In the genomic region with DNA sequence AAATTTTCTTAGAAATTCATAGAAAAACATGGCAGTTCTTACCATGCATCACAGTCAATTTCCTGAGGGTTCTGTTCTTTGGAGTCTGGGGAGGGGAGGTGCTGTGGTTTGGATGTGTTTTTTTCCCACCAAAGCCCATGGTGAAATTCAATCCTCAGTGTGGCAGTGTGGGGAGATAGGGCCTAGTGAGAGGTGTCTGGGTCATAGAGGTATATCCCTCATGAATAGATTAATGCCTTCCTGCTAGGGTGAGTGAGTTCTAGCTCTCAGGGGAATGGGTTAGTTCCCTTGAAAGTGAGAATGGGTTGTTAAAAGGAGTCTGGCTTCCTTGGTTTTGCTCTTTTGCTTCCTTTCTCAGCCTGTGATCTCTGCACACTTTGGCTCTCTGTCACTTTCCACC, we compare ENCODE assay signal across 36 cellular contexts.
DNase-seq lines count a peak whose midpoint lies in the region; ATAC-seq, FAIRE-seq and TF ChIP-seq lines count a peak whose summit lies in the region.
"Had no signal": no experiment of that assay in that cellular context is flagged by ENCODE, and none has a peak within 500 bp of the region (broad histone marks: within the 10 kb centered on the region; RNA-seq: fewer than 3 reads in every experiment).

No MANE protein-coding gene starts in this region.

- H3K27me3 ChIP-seq in BLaER1, result no peaks in the 10 kb centered on the region
- no peaks in the 10 kb centered on the region for H3K27me3 ChIP-seq in mesendoderm (ENCODE audit: insufficient read depth, low read length, poor library complexity)
- H3K27me3 ChIP-seq: BE2C; BLaER1 treated with 17β-estradiol and CSF1 and Interleukin-3, amounts not matched to agents 10 nM and 100 nM had no signal

- no peak overlapping the region for H3K4ac ChIP-seq in mesendoderm (ENCODE audit: low read depth, low read length)

- no peak overlapping the region for H3K56ac ChIP-seq in mesendoderm (ENCODE audit: low read length)

- no peak overlapping the region for H3K9ac ChIP-seq in BLaER1
- no peak overlapping the region for H3K9ac ChIP-seq in mesendoderm (ENCODE audit: low read length)
- H3K9ac ChIP-seq: BLaER1 treated with 17β-estradiol and CSF1 and Interleukin-3, amounts not matched to agents 10 nM and 100 nM had no signal

- H4K5ac ChIP-seq in mesendoderm (ENCODE audit: low read length), result no peak overlapping the region

- FAIRE-seq in RCC 7860 (lab: Jason Lieb, UNC), result no peak
- FAIRE-seq: A204.1, A549, D721Med had no signal

- H3K23ac ChIP-seq in mesendoderm (ENCODE audit: low read length), result no peak overlapping the region

- CTCF ChIA-PET in HEK293T (lab: Yijun Ruan, JAX), result no interaction called here
- CTCF ChIA-PET in GM10248 (lab: Yijun Ruan, JAX), result no interaction called here

- TF ChIP-seq CTCF in nephron progenitor cell (IDR thresholded peaks at IDR 0.05), result no peak
- no peak for TF ChIP-seq CTCF in GM10248 (IDR thresholded peaks at IDR 0.05; ENCODE audit: control extremely low read depth, extremely low read depth, low read depth, missing control alignments)

- H3K4me1 ChIP-seq in BLaER1, result peaks cover 19% of the 10 kb centered on the region
- no peaks in the 10 kb centered on the region for H3K4me1 ChIP-seq in mesendoderm (ENCODE audit: control insufficient read depth, low read depth, low read length)
- H3K4me1 ChIP-seq: A549, BE2C, Caco-2 had no signal

- H3K36me3 Mint-ChIP-seq in nephron progenitor cell (ENCODE audit: low read depth), result no peaks in the 10 kb centered on the region
- H3K36me3 Mint-ChIP-seq: CD14-positive monocyte; CD4-positive, alpha-beta memory T cell; CD4-positive, CD25-positive, alpha-beta regulatory T cell; CD8-positive, alpha-beta memory T cell; CD8-positive, alpha-beta T cell had no signal

- H2BK5ac ChIP-seq in mesendoderm (ENCODE audit: low read length), result no peak overlapping the region

- H2AK5ac ChIP-seq in mesendoderm (ENCODE audit: low read length), result no peak overlapping the region

- H3K4me3 ChIP-seq in BLaER1 (no peak overlapping the region), mesendoderm (ENCODE audit: low read length) (no peak overlapping the region)
- H3K4me3 ChIP-seq: A549; BLaER1 treated with 17β-estradiol and CSF1 and Interleukin-3, amounts not matched to agents 10 nM and 100 nM had no signal

- H2BK15ac ChIP-seq in mesendoderm (replicated peaks; ENCODE audit: low read depth), result no peak overlapping the region

- H3K9me3 Mint-ChIP-seq in nephron progenitor cell, result peaks cover 18% of the 10 kb centered on the region
- H3K9me3 Mint-ChIP-seq: CD4-positive, alpha-beta T cell; CD8-positive, alpha-beta T cell had no signal

- no peak overlapping the region for H2BK120ac ChIP-seq in mesendoderm (ENCODE audit: low read depth, low read length)

- peak; percentile 54 for DNase-seq in Daoy (ENCODE audit: low read depth)
- peak; percentile 59 for DNase-seq in mesendoderm
- DNase-seq in nephron progenitor cell, result no peak
- no peak for DNase-seq in RCC 7860 (ENCODE audit: low spot score)
- DNase-seq in HEK293T (ENCODE audit: extremely low spot score), result no peak
- no peak for DNase-seq in GM10248 (ENCODE audit: extremely low spot score)
- DNase-seq: 8988T; ACHN; AML-193; BE2C; C1 segment of cervical spinal cord; Caco-2; Calu3; CD4-positive, alpha-beta memory T cell; CD4-positive, alpha-beta T cell; CD4-positive, CD25-positive, alpha-beta regulatory T cell; CD8-positive, alpha-beta memory T cell; CD8-positive, alpha-beta T cell; COR-L47; DMS 273 treated with DMSO at 0.1 percent for 48 hours; DMS153; DMS53; DMS79; DMS79 treated with DMSO at 0.1 percent for 48 hours; DND-41; EL had no signal

- H3K4me2 ChIP-seq in BLaER1 (peak overlapping the region; percentile 46; the same call in 1 of the 2 replicates), mesendoderm (ENCODE audit: low read length) (no peak overlapping the region)
- H3K4me2 ChIP-seq: A549 had no signal

- POLR2A ChIA-PET in HEK293T (lab: Yijun Ruan, JAX) (no interaction called here), GM10248 (lab: Yijun Ruan, JAX) (no interaction called here)

- H3K36me3 ChIP-seq in BLaER1 (peaks cover 16% of the 10 kb centered on the region), mesendoderm (ENCODE audit: control insufficient read depth, insufficient read depth, low read length) (no peaks in the 10 kb centered on the region)
- H3K36me3 ChIP-seq: BE2C had no signal

- no peaks in the 10 kb centered on the region for H4K20me1 ChIP-seq in BLaER1
- H4K20me1 ChIP-seq: BLaER1 treated with 17β-estradiol and CSF1 and Interleukin-3, amounts not matched to agents 10 nM and 100 nM had no signal

- ATAC-seq in GM19395 (IDR thresholded peaks at IDR 0.05; ENCODE audit: unreplicated experiment), result no peak
- ATAC-seq: A549; CD8-positive, alpha-beta T cell had no signal

- peaks cover 15% of the 10 kb centered on the region for H3K4me1 Mint-ChIP-seq in nephron progenitor cell
- H3K4me1 Mint-ChIP-seq: B cell; CD14-positive monocyte; CD4-positive, alpha-beta memory T cell; CD4-positive, CD25-positive, alpha-beta regulatory T cell; CD8-positive, alpha-beta memory T cell had no signal

- H4K8ac ChIP-seq in mesendoderm (ENCODE audit: low read depth, low read length), result no peak overlapping the region

- H3K4me3 Mint-ChIP-seq in nephron progenitor cell, result no peak overlapping the region
- H3K4me3 Mint-ChIP-seq: B cell; CD14-positive monocyte; CD4-positive, alpha-beta memory T cell; CD4-positive, alpha-beta T cell; CD4-positive, CD25-positive, alpha-beta regulatory T cell; CD8-positive, alpha-beta memory T cell; CD8-positive, alpha-beta T cell had no signal

- peak overlapping the region; percentile 88 for H3K27ac Mint-ChIP-seq in nephron progenitor cell
- H3K27ac Mint-ChIP-seq: B cell; CD14-positive monocyte; CD4-positive, alpha-beta memory T cell; CD4-positive, alpha-beta T cell; CD4-positive, CD25-positive, alpha-beta regulatory T cell; CD8-positive, alpha-beta memory T cell; CD8-positive, alpha-beta T cell had no signal

- no peaks in the 10 kb centered on the region for H3K9me3 ChIP-seq in BLaER1
- H3K9me3 ChIP-seq: A549; BE2C; BLaER1 treated with 17β-estradiol and CSF1 and Interleukin-3, amounts not matched to agents 10 nM and 100 nM; Caco-2 had no signal

- H3K79me1 ChIP-seq in mesendoderm (ENCODE audit: low read length), result no peaks in the 10 kb centered on the region

- H3K27me3 Mint-ChIP-seq in nephron progenitor cell (ENCODE audit: low read depth, poor library complexity), result peaks cover 7% of the 10 kb centered on the region

- no peaks in the 10 kb centered on the region for H3K79me2 ChIP-seq in mesendoderm (ENCODE audit: control insufficient read depth, insufficient read depth, low read length)

- no peak overlapping the region for H3K18ac ChIP-seq in mesendoderm (ENCODE audit: low read length)

- H3K27ac ChIP-seq in BLaER1, result no peak overlapping the region
- H3K27ac ChIP-seq in mesendoderm (ENCODE audit: low read depth, low read length), result no peak overlapping the region
- H3K27ac ChIP-seq: 22Rv1; A549; BLaER1 treated with 17β-estradiol and CSF1 and Interleukin-3, amounts not matched to agents 10 nM and 100 nM; C4-2B had no signal

TF ChIP-seq in HEK293T, 16 proteins besides CTCF, POLR2A, EP300 and RAD21:
- no peak for TF ChIP-seq FOXK2 (IDR thresholded peaks at IDR 0.05)
- TF ChIP-seq, protein P1, sequence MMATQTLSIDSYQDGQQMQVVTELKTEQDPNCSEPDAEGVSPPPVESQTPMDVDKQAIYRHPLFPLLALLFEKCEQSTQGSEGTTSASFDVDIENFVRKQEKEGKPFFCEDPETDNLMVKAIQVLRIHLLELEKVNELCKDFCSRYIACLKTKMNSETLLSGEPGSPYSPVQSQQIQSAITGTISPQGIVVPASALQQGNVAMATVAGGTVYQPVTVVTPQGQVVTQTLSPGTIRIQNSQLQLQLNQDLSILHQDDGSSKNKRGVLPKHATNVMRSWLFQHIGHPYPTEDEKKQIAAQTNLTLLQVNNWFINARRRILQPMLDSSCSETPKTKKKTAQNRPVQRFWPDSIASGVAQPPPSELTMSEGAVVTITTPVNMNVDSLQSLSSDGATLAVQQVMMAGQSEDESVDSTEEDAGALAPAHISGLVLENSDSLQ (IDR thresholded peaks at IDR 0.05), result no peak
- no peak for TF ChIP-seq ZNF384 (IDR thresholded peaks at IDR 0.05)
- no peak for TF ChIP-seq SP1 (IDR thresholded peaks at IDR 0.05)
- no peak for TF ChIP-seq BHLHE40 (IDR thresholded peaks at IDR 0.05; ENCODE audit: borderline replicate concordance)
- TF ChIP-seq CTBP1 (IDR thresholded peaks at IDR 0.05; ENCODE audit: borderline replicate concordance), result no peak
- no peak for TF ChIP-seq NFRKB (IDR thresholded peaks at IDR 0.05)
- no peak for TF ChIP-seq FOXM1 (IDR thresholded peaks at IDR 0.05; ENCODE audit: borderline replicate concordance)
- TF ChIP-seq TARDBP (IDR thresholded peaks at IDR 0.05), result no peak
- no peak for TF ChIP-seq HDGF (IDR thresholded peaks at IDR 0.05; ENCODE audit: borderline replicate concordance)
- no peak for TF ChIP-seq FOXA1 (IDR thresholded peaks at IDR 0.05)
- TF ChIP-seq LEF1 (IDR thresholded peaks at IDR 0.05; ENCODE audit: borderline replicate concordance), result no peak
- TF ChIP-seq ELF4 (IDR thresholded peaks at IDR 0.05), result no peak
- TF ChIP-seq SUZ12 (IDR thresholded peaks at IDR 0.05), result no peak
- no peak for TF ChIP-seq L3MBTL2 (conservative IDR thresholded peaks at IDR 0.05)
- no peak for TF ChIP-seq ARNT (IDR thresholded peaks at IDR 0.05)
TF ChIP-seq in HEK293T: peak in this region for 0.

Comparison
In these comparisons a context has a peak if more than half of its experiments do, and no peak if none do; other contexts are left out.
1. DNase-seq: peak in Daoy (single experiment) and mesendoderm (single experiment); none in nephron progenitor cell (single experiment), RCC 7860 (single experiment), HEK293T (single experiment) and GM10248 (single experiment).